23 cellular contexts compared by ENCODE assay signal in the genomic region with DNA sequence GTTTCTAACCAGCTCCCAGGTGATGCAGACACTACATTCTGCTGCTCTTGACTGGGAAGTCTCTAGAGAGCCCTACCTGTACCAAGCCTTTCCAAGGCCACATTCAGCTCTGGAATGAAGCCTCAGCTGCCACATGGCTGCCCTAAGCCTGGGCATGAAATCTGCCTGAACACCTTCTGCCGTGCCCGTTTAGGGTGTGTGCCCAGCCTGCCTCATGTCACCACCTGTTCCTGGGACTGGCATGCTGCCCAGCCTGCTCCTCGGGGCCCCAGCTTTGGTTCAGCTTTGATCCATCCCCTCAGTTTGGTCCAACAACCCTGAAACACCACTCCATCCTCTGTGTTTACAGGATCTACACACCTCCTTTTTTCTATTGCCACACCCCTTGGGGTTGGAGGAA.
DNase-seq lines count a peak whose midpoint lies in the region; ATAC-seq and TF ChIP-seq lines count a peak whose summit lies in the region.
"Had no signal": no experiment of that assay in that cellular context is flagged by ENCODE, and none has a peak within 500 bp of the region (broad histone marks: within the 10 kb centered on the region; RNA-seq: fewer than 3 reads in every experiment).

No MANE protein-coding gene starts in this region.

- no peak for TF ChIP-seq CTCF in esophagus squamous epithelium (IDR thresholded peaks at IDR 0.05)
- TF ChIP-seq CTCF in right atrium auricular region (IDR thresholded peaks at IDR 0.05) = no peak

- no peaks in the 10 kb centered on the region for H3K9me3 ChIP-seq in esophagus squamous epithelium
- H3K9me3 ChIP-seq in right atrium auricular region = no peaks in the 10 kb centered on the region
- H3K9me3 ChIP-seq: gastrocnemius medialis had no signal

- no peak for TF ChIP-seq POLR2A in esophagus squamous epithelium (IDR thresholded peaks at IDR 0.05)

- H3K36me3 ChIP-seq in esophagus squamous epithelium (no peaks in the 10 kb centered on the region), right atrium auricular region (no peaks in the 10 kb centered on the region)
- H3K36me3 ChIP-seq: cardiac muscle cell, gastrocnemius medialis had no signal

- H3K27me3 ChIP-seq in esophagus squamous epithelium (no peaks in the 10 kb centered on the region), right atrium auricular region (no peaks in the 10 kb centered on the region)
- H3K27me3 ChIP-seq: cardiac muscle cell, gastrocnemius medialis had no signal

- DNase-seq in COLO668 (lab: John Stamatoyannopoulos, UW; ENCODE audit: unreplicated experiment) = peak; percentile 25
- peak; percentile 24 for DNase-seq in DMS53 treated with DMSO at 0.1 percent for 48 hours (lab: John Stamatoyannopoulos, UW; ENCODE audit: unreplicated experiment)
- DNase-seq in NCI-H2171 treated with DMSO at 0.1 percent for 48 hours (lab: John Stamatoyannopoulos, UW) = peak; percentile 89
- DNase-seq in esophagus squamous epithelium (lab: John Stamatoyannopoulos, UW) = no peak
- no peak for DNase-seq in stimulated activated CD4-positive, alpha-beta T cell treated with anti-CD3 and anti-CD28 coated beads, Interleukin-4, amount 100 ng/mL, for 4 hours
- DNase-seq in right atrium auricular region (ENCODE audit: low spot score) = no peak
- no peak for DNase-seq in activated CD4-positive, alpha-beta T cell treated with anti-CD3 and anti-CD28 coated beads for 4 hours
- DNase-seq: activated B cell treated with CpG ODN at 0.5 μM for 24 hours; activated CD8-positive, alpha-beta T cell treated with anti-CD3 and anti-CD28 coated beads for 36 hours; activated naive CD4-positive, alpha-beta T cell; amniotic stem cell; DND-41; gastrocnemius medialis; KG1; NCI-H2227 treated with DMSO at 0.1 percent for 48 hours; nucleus accumbens; retina; stimulated activated CD4-positive, alpha-beta T cell treated with anti-CD3 and anti-CD28 coated beads, Interleukin-12 subunit alpha, Interleukin-12 subunit beta, amount 100 ng/mL, for 4 hours; stimulated activated CD8-positive, alpha-beta memory T cell treated with anti-CD3 and anti-CD28 coated beads, Interleukin-4, amount 100 ng/mL, for 48 hours; T1000 had no signal

- whole genome bisulfite sequencing in esophagus squamous epithelium, 2 donors = 57 to 69% methylated on average over 2 to 3 of the region's 3 CpGs

- H3K4me3 ChIP-seq in esophagus squamous epithelium (no peak overlapping the region), right atrium auricular region (no peak overlapping the region)
- H3K4me3 ChIP-seq: cardiac muscle cell, gastrocnemius medialis had no signal

- H3K27ac ChIP-seq in esophagus squamous epithelium = peak overlapping the region; percentile 58 to 78 (median 69)
- H3K27ac ChIP-seq in right atrium auricular region = no peak overlapping the region
- H3K27ac ChIP-seq: cardiac muscle cell, epithelial cell of prostate, gastrocnemius medialis had no signal

- intact Hi-C loops in esophagus squamous epithelium (cut with DNase I) = no loop called here

- H3K4me1 ChIP-seq in esophagus squamous epithelium = peaks cover 5 to 87% (median 15%) of the 10 kb centered on the region in 3 donors
- H3K4me1 ChIP-seq in right atrium auricular region = peaks cover 0 to 8% of the 10 kb centered on the region in 2 donors
- H3K4me1 ChIP-seq: gastrocnemius medialis had no signal

- no peak for ATAC-seq in GM18858 (IDR thresholded peaks at IDR 0.05; ENCODE audit: unreplicated experiment)
- ATAC-seq: activated CD8-positive, alpha-beta T cell treated with anti-CD3 and anti-CD28 coated beads for 36 hours; gastrocnemius medialis had no signal

Comparison
In these comparisons a context has a peak if more than half of its experiments do, and no peak if none do; other contexts are left out.
1. DNase-seq: peak in COLO668 (single experiment), DMS53 treated with DMSO at 0.1 percent for 48 hours (single experiment) and NCI-H2171 treated with DMSO at 0.1 percent for 48 hours (single experiment); none in esophagus squamous epithelium (single experiment), stimulated activated CD4-positive, alpha-beta T cell treated with anti-CD3 and anti-CD28 coated beads, Interleukin-4, amount 100 ng/mL, for 4 hours (0 of 2), right atrium auricular region (single experiment) and activated CD4-positive, alpha-beta T cell treated with anti-CD3 and anti-CD28 coated beads for 4 hours (0 of 2).
2. H3K27ac ChIP-seq: peak in esophagus squamous epithelium (4 of 4); none in right atrium auricular region (0 of 2).